Comparison of ENCODE assay signal across 2 cellular contexts in genomic region chr5:59007460-59008063, GRCh38.
TF ChIP-seq lines count a peak whose summit lies in the region.

No MANE protein-coding gene starts in this region.

TF ChIP-seq in HCT116, 20 proteins besides CTCF, POLR2A, EP300 and RAD21 (continued from another document):
- TF ChIP-seq ZBTB33 (IDR thresholded peaks at IDR 0.05; ENCODE audit: extremely low read depth, insufficient replicate concordance, low read length) (no peak), REST (IDR thresholded peaks at IDR 0.05; ENCODE audit: low read depth) (no peak), JUND (IDR thresholded peaks at IDR 0.05) (no peak), ATF3 (IDR thresholded peaks at IDR 0.05) (no peak), EZH2phosphoT487 (IDR thresholded peaks at IDR 0.05; ENCODE audit: borderline replicate concordance) (no peak), FOSL1 (IDR thresholded peaks at IDR 0.05; ENCODE audit: low read depth) (no peak), EZH2 (IDR thresholded peaks at IDR 0.05) (no peak), POLR2AphosphoS5 (IDR thresholded peaks at IDR 0.05; ENCODE audit: low read depth, low read length) (no peak), YY1 (IDR thresholded peaks at IDR 0.05; ENCODE audit: extremely low read depth, insufficient replicate concordance, low read depth, low read length) (no peak), SRF (IDR thresholded peaks at IDR 0.05; ENCODE audit: low read depth) (no peak), ZNF274 (IDR thresholded peaks at IDR 0.05; ENCODE audit: low read depth, low read length) (no peak)

TF ChIP-seq in WTC11, 78 proteins besides CTCF, POLR2A, EP300 and RAD21 (continued from another document):
- TF ChIP-seq ZNF512 (CRISPR knock-in tag; IDR thresholded peaks at IDR 0.05; ENCODE audit: borderline replicate concordance) = no peak
- TF ChIP-seq NFYB (CRISPR knock-in tag; conservative IDR thresholded peaks at IDR 0.05; ENCODE audit: low read depth) = no peak
- no peak for TF ChIP-seq HMGXB4 (CRISPR knock-in tag; IDR thresholded peaks at IDR 0.05)
- TF ChIP-seq RORB (CRISPR knock-in tag; IDR thresholded peaks at IDR 0.05) = no peak
- TF ChIP-seq IRF1 (CRISPR knock-in tag; IDR thresholded peaks at IDR 0.05) = no peak
- no peak for TF ChIP-seq FOXP1 (CRISPR knock-in tag; IDR thresholded peaks at IDR 0.05; ENCODE audit: borderline replicate concordance)
- TF ChIP-seq E2F1 (CRISPR knock-in tag; IDR thresholded peaks at IDR 0.05) = no peak
- TF ChIP-seq FOXK1 (CRISPR knock-in tag; IDR thresholded peaks at IDR 0.05) = no peak
- no peak for TF ChIP-seq SMAD4 (CRISPR knock-in tag; IDR thresholded peaks at IDR 0.05)
- TF ChIP-seq SOX15 (CRISPR knock-in tag; IDR thresholded peaks at IDR 0.05) = no peak
- no peak for TF ChIP-seq ZNF532 (CRISPR knock-in tag; IDR thresholded peaks at IDR 0.05; ENCODE audit: borderline replicate concordance)
- no peak for TF ChIP-seq ZMAT4 (CRISPR knock-in tag; IDR thresholded peaks at IDR 0.05)
- no peak for TF ChIP-seq E2F4 (CRISPR knock-in tag; IDR thresholded peaks at IDR 0.05; ENCODE audit: borderline replicate concordance, low read depth)
- TF ChIP-seq NR2C2 (CRISPR knock-in tag; IDR thresholded peaks at IDR 0.05) = no peak
- no peak for TF ChIP-seq GTF2I (CRISPR knock-in tag; conservative IDR thresholded peaks at IDR 0.05)
- no peak for TF ChIP-seq ZNF416 (CRISPR knock-in tag; IDR thresholded peaks at IDR 0.05)
- TF ChIP-seq MYBL2 (CRISPR knock-in tag; IDR thresholded peaks at IDR 0.05) = no peak
